In genomic region chr2:169712791-169713227, GRCh38 we compare ENCODE assay signal across 21 cellular contexts. TPM values are rescaled to one million over a fixed set of nuclear protein-coding genes. Genes with fewer than 3 reads are reported as not detected.
A peak's percentile ranks its signal among the peaks of the same experiment; 100 is the strongest.
DNase-seq lines count a peak whose midpoint lies in the region; ATAC-seq and TF ChIP-seq lines count a peak whose summit lies in the region.
"Had no signal": no experiment of that assay in that cellular context is flagged by ENCODE, and none has a peak within 500 bp of the region (broad histone marks: within the 10 kb centered on the region; RNA-seq: fewer than 3 reads in every experiment).

No MANE protein-coding gene starts in this region.

- 80% methylated on average over 9 of the region's 9 CpGs for WGBS in hepatocyte (ENCODE audit: low lambda C conversion rate, missing lambda C conversion rate)
- 58% methylated on average over 9 of the region's 9 CpGs; no CpG with 5 or more reads in 1 of the 2 donors for WGBS in transverse colon (ENCODE audit: low coverage in 1 of 2), 2 donors
- WGBS in ovary, 3 donors = 90 to 98% (median 94%) methylated on average over 9 of the region's 9 CpGs

- in situ Hi-C loops in transverse colon (cut with MboI; ENCODE audit: low pct_ligation_motif_present in 1 of 4, low pct_unique_long_range_greater_than_20kb in 1 of 4, low sequenced_read_pairs in 3 of 4) = no loop called here

- peak overlapping the region in 2 of 4 donors; percentile 28 to 84 for H3K27ac ChIP-seq in Peyer's patch
- peak overlapping the region; percentile 54 for H3K27ac ChIP-seq in hepatocyte
- peak overlapping the region; percentile 66 to 83 for H3K27ac ChIP-seq in mucosa of rectum (ENCODE audit: low read depth in 2 of 2, low read length in 2 of 2)
- peak overlapping the region; percentile 29 to 85 (median 80) for H3K27ac ChIP-seq in transverse colon
- H3K27ac ChIP-seq in ovary = no peak overlapping the region

- ATAC-seq in HG02970 (IDR thresholded peaks at IDR 0.05; ENCODE audit: low FRiP score, unreplicated experiment) = no peak
- ATAC-seq: GM12878 had no signal

- H2AFZ ChIP-seq in hepatocyte = no peak overlapping the region

- H3K4me1 ChIP-seq in Peyer's patch (peaks cover 0 to 55% (median 2%) of the 10 kb centered on the region in 4 donors), hepatocyte (ENCODE audit: insufficient read depth) (peaks cover 29% of the 10 kb centered on the region), mucosa of rectum (ENCODE audit: control insufficient read depth in 2 of 2, insufficient read depth in 2 of 2, low read length in 2 of 2) (peaks cover 65 to 72% of the 10 kb centered on the region in 2 donors), transverse colon (peaks cover 32 to 76% (median 54%) of the 10 kb centered on the region in 4 donors), ovary (ENCODE audit: insufficient read depth) (peaks cover 11% of the 10 kb centered on the region)

- peak; percentile 45 for TF ChIP-seq EP300 in transverse colon (IDR thresholded peaks at IDR 0.05; ENCODE audit: low read depth)
- no peak for TF ChIP-seq EP300 in ovary (IDR thresholded peaks at IDR 0.05)

- peak in 1 of 2 donors; percentile 34 for TF ChIP-seq POLR2A in Peyer's patch (IDR thresholded peaks at IDR 0.05)
- TF ChIP-seq POLR2A in transverse colon (IDR thresholded peaks at IDR 0.05) = no peak
- no peak for TF ChIP-seq POLR2A in ovary (IDR thresholded peaks at IDR 0.05)

- H3K4me2 ChIP-seq in hepatocyte = no peak overlapping the region

- DNase-seq in Peyer's patch (peak in 2 of 3 donors; percentile 81 to 85), hepatocyte (ENCODE audit: low spot score) (peak; percentile 70), transverse colon (peak; percentile 87), ovary (no peak), AG08396 (ENCODE audit: low spot score) (no peak)
- DNase-seq: BE2C; C1 segment of cervical spinal cord; CD4-positive, CD25-positive, alpha-beta regulatory T cell; CD8-positive, alpha-beta memory T cell; COR-L47; DMS 273 treated with DMSO at 0.1 percent for 48 hours; DMS53; DND-41; EL; GOT3; H9 had no signal

- no peaks in the 10 kb centered on the region for H3K79me2 ChIP-seq in hepatocyte

- H3K9me3 ChIP-seq in Peyer's patch (peaks cover 0 to 4% (median 0%) of the 10 kb centered on the region in 4 donors), hepatocyte (ENCODE audit: low read depth) (no peaks in the 10 kb centered on the region), mucosa of rectum (ENCODE audit: control insufficient read depth in 2 of 2, low read length in 2 of 2) (no peaks in the 10 kb centered on the region), transverse colon (no peaks in the 10 kb centered on the region), ovary (no peaks in the 10 kb centered on the region)
- H3K9me3 ChIP-seq: BE2C had no signal

- no peaks in the 10 kb centered on the region for H4K20me1 ChIP-seq in hepatocyte (ENCODE audit: insufficient read depth, poor library complexity, severe bottlenecking)

- intact Hi-C loops in transverse colon (cut with DNase I; ENCODE audit: low total_unique reads) (no loop called here), ovary (cut with DNase I) (no loop called here)

- TF ChIP-seq CTCF in Peyer's patch (IDR thresholded peaks at IDR 0.05) (peak in 2 of 6 experiments; percentile 23 to 38), hepatocyte (IDR thresholded peaks at IDR 0.05; ENCODE audit: poor library complexity) (no peak), transverse colon (IDR thresholded peaks at IDR 0.05) (peak in 1 of 5 experiments; percentile 52), ovary (IDR thresholded peaks at IDR 0.05) (no peak)

- no peak overlapping the region for H3K9ac ChIP-seq in mucosa of rectum (ENCODE audit: low read depth in 1 of 2, low read length in 2 of 2)

- H3K27me3 ChIP-seq in Peyer's patch = no peaks in the 10 kb centered on the region
- H3K27me3 ChIP-seq in hepatocyte = no peaks in the 10 kb centered on the region
- no peaks in the 10 kb centered on the region for H3K27me3 ChIP-seq in mucosa of rectum (ENCODE audit: control insufficient read depth in 2 of 2, insufficient read depth in 2 of 2, low read length in 2 of 2)
- no peaks in the 10 kb centered on the region for H3K27me3 ChIP-seq in transverse colon
- no peaks in the 10 kb centered on the region for H3K27me3 ChIP-seq in ovary
- H3K27me3 ChIP-seq: BE2C had no signal

- H3K9me2 ChIP-seq in hepatocyte (replicated peaks; ENCODE audit: insufficient read depth) = no peaks in the 10 kb centered on the region

- no peak overlapping the region for H3K4me3 ChIP-seq in Peyer's patch
- H3K4me3 ChIP-seq in hepatocyte = no peak overlapping the region
- peak overlapping the region; percentile 24 to 26 for H3K4me3 ChIP-seq in mucosa of rectum (ENCODE audit: low read length in 2 of 2)
- no peak overlapping the region for H3K4me3 ChIP-seq in transverse colon
- no peak overlapping the region for H3K4me3 ChIP-seq in ovary
- H3K4me3 ChIP-seq: GM12878 had no signal

- no peaks in the 10 kb centered on the region for H3K36me3 ChIP-seq in Peyer's patch
- H3K36me3 ChIP-seq in hepatocyte (replicated peaks; ENCODE audit: insufficient read depth, low read depth) = no peaks in the 10 kb centered on the region
- no peaks in the 10 kb centered on the region for H3K36me3 ChIP-seq in mucosa of rectum (ENCODE audit: control insufficient read depth in 2 of 2, insufficient read depth in 2 of 2, low read length in 2 of 2)
- H3K36me3 ChIP-seq in transverse colon = no peaks in the 10 kb centered on the region
- H3K36me3 ChIP-seq in ovary = no peaks in the 10 kb centered on the region
- H3K36me3 ChIP-seq: BE2C had no signal

RNA-seq across cellular contexts. Expression of gene PHOSPHO2, which starts 18.5 kb away (rescaled TPM):
- total RNA-seq in Peyer's patch (1 to 10 TPM; 5.4 to 9.9 (median 6.9) TPM), hepatocyte (7.2 and 8.1 TPM in 2 replicates), transverse colon (10 to 100 TPM in 2 of 4 donors, 1 to 10 TPM in 2; 2.6 to 16.5 (median 7.7) TPM), ovary (1 to 10 TPM; 5.4 to 7.9 (median 6.3) TPM)
- polyA plus RNA-seq in hepatocyte (8.5 and 8.7 TPM in 2 replicates), ovary (1 to 10 TPM; 2.4 to 3.6 TPM)

RNA-seq across cellular contexts. Expression of gene CFAP210, which starts 18.6 kb away (rescaled TPM):
- not detected for total RNA-seq in Peyer's patch
- total RNA-seq in hepatocyte = 0.12 TPM in 1 of 2 replicates, not detected in the other
- 0.13 and 0.30 TPM in 2 replicates for polyA plus RNA-seq in hepatocyte
- not detected for total RNA-seq in transverse colon
- 1 to 10 TPM in 4 of 7 donors, under 1 TPM in 2, not detected in 1; 0.35 to 2.8 (median 1.4) TPM for total RNA-seq in ovary
- polyA plus RNA-seq in ovary = under 1 TPM; 0.07 to 0.18 TPM
- total RNA-seq: A172; CD4-positive, CD25-positive, alpha-beta regulatory T cell; GM12878 had no signal
- polyA plus RNA-seq: CD4-positive, CD25-positive, alpha-beta regulatory T cell; CD8-positive, alpha-beta memory T cell; GM12878; IgD-negative memory B cell had no signal

RNA-seq across cellular contexts. Expression of gene KLHL23, which starts 20.8 kb away (rescaled TPM):
- 10 to 100 TPM; 10.6 to 43.7 (median 17.2) TPM for total RNA-seq in Peyer's patch
- 12.9 and 16.1 TPM in 2 replicates for total RNA-seq in hepatocyte
- polyA plus RNA-seq in hepatocyte = 5.8 and 6.9 TPM in 2 replicates
- total RNA-seq in transverse colon = 10 to 100 TPM in 2 of 4 donors, 1 to 10 TPM in 2; 5.2 to 17.5 (median 10.1) TPM
- 10 to 100 TPM; 14.7 to 27.4 (median 19.3) TPM for total RNA-seq in ovary
- 10 to 100 TPM; 10.2 to 23.0 TPM for polyA plus RNA-seq in ovary

Comparison
In these comparisons a context has a peak if more than half of its experiments do, and no peak if none do; other contexts are left out.
1. DNase-seq: peak in Peyer's patch (2 of 3), hepatocyte (single experiment) and transverse colon (single experiment); none in ovary (0 of 5) and AG08396 (single experiment).
2. H3K27ac ChIP-seq: peak in hepatocyte (single experiment), mucosa of rectum (2 of 2) and transverse colon (4 of 4); none in ovary (0 of 2).
3. H3K4me3 ChIP-seq: peak in mucosa of rectum (2 of 2); none in Peyer's patch (0 of 4), hepatocyte (single experiment), transverse colon (0 of 4) and ovary (single experiment).